ENCODE assay signal across 1 cellular context in genomic region chr12:7479784-7480183, GRCh38.
TF ChIP-seq lines count a peak whose summit lies in the region.

No MANE protein-coding gene starts in this region.

TF ChIP-seq in IMR-90, 13 proteins besides CTCF, POLR2A, EP300 and RAD21 (continued from another document):
- TF ChIP-seq ELK1 (IDR thresholded peaks at IDR 0.05; ENCODE audit: borderline replicate concordance, low read depth, low read length): no peak
TF ChIP-seq in IMR-90: peak in this region for 1.
